25 cellular contexts compared by ENCODE assay signal in genomic region chr10:13669182-13669860, GRCh38.
DNase-seq lines count a peak whose midpoint lies in the region; ATAC-seq and TF ChIP-seq lines count a peak whose summit lies in the region.
"Had no signal": no experiment of that assay in that cellular context is flagged by ENCODE, and none has a peak within 500 bp of the region (broad histone marks: within the 10 kb centered on the region; RNA-seq: fewer than 3 reads in every experiment).

No MANE protein-coding gene starts in this region.

- peaks cover 17% of the 10 kb centered on the region for H3K4me1 Mint-ChIP-seq in HFFc6 (ENCODE audit: low read depth)
- peaks cover 5 to 6% of the 10 kb centered on the region in 2 donors for H3K4me1 Mint-ChIP-seq in stimulated activated naive B cell treated with anti-CD40 and anti-IgM and Interleukin-4, amounts not matched to agents 10 μg/mL and 1 μg/mL and 100 μg/mL, for 72 hours
- H3K4me1 Mint-ChIP-seq: activated naive CD8-positive, alpha-beta T cell treated with anti-CD3 and anti-CD28 coated beads, Interleukin-2, amount 50 U/mL, for 24 hours had no signal

- no peak for TF ChIP-seq EP300 in sigmoid colon (IDR thresholded peaks at IDR 0.05)

- H3K79me2 ChIP-seq in mammary epithelial cell (ENCODE audit: insufficient read depth, low read length), result no peaks in the 10 kb centered on the region

- ATAC-seq in stimulated activated naive B cell treated with anti-CD40 and anti-IgM and Interleukin-4, amounts not matched to agents 10 μg/mL and 1 μg/mL and 100 μg/mL, for 72 hours (replicated peaks), result no peak
- no peak for ATAC-seq in HG03095 (IDR thresholded peaks at IDR 0.05; ENCODE audit: unreplicated experiment)
- ATAC-seq: activated naive CD8-positive, alpha-beta T cell treated with anti-CD3 and anti-CD28 coated beads, Interleukin-2, amount 50 U/mL, for 24 hours; K562; left cardiac atrium had no signal

- H3K9me3 Mint-ChIP-seq in HFFc6, result no peaks in the 10 kb centered on the region
- H3K9me3 Mint-ChIP-seq in stimulated activated naive B cell treated with anti-CD40 and anti-IgM and Interleukin-4, amounts not matched to agents 10 μg/mL and 1 μg/mL and 100 μg/mL, for 72 hours, result no peaks in the 10 kb centered on the region
- H3K9me3 Mint-ChIP-seq: activated naive CD8-positive, alpha-beta T cell treated with anti-CD3 and anti-CD28 coated beads, Interleukin-2, amount 50 U/mL, for 24 hours; activated T-cell treated with anti-CD3 and anti-CD28 coated beads, Interleukin-2, amount 50 U/mL, for 24 hours; T-helper 1 cell treated with Interleukin-12 subunit alpha and Interleukin-12 subunit beta and Interleukin-4 antibody, amounts not matched to agents 30 μg/mL and 1 μg/mL, for 36 hours had no signal

- H3K36me3 ChIP-seq in liver (ENCODE audit: control insufficient read depth in 4 of 4, insufficient read depth in 3 of 4, low read depth in 1 of 4, low read length in 3 of 4), result peaks cover 0 to 31% (median 22%) of the 10 kb centered on the region in 4 donors
- H3K36me3 ChIP-seq in sigmoid colon, result peaks cover 0 to 88% (median 26%) of the 10 kb centered on the region in 4 donors
- peaks cover 21% of the 10 kb centered on the region for H3K36me3 ChIP-seq in mammary epithelial cell (ENCODE audit: insufficient read depth, low read length)
- H3K36me3 ChIP-seq: HAP-1, uterus had no signal

- intact Hi-C loops in sigmoid colon (cut with DNase I), result no loop called here
- intact Hi-C loops in mammary epithelial cell (cut with micrococcal nuclease), result no loop called here

- DNase-seq in HFFc6 (no peak), epithelial cell of proximal tubule (ENCODE audit: low read depth) (peak; percentile 33), sigmoid colon (peak; percentile 22), mammary epithelial cell (no peak)
- no peak for DNase-seq in stimulated activated naive B cell treated with anti-CD40 and anti-IgM and Interleukin-4, amounts not matched to agents 10 μg/mL and 1 μg/mL and 100 μg/mL, for 72 hours
- DNase-seq: activated CD8-positive, alpha-beta memory T cell treated with anti-CD3 and anti-CD28 coated beads for 24 hours; activated gamma-delta T cell treated with Interleukin-2 at 50 U/mL for 16 hours; activated naive CD8-positive, alpha-beta T cell treated with anti-CD3 and anti-CD28 coated beads, Interleukin-2, amount 50 U/mL, for 24 hours; activated T-cell treated with anti-CD3 and anti-CD28 coated beads, Interleukin-2, amount 50 U/mL, for 24 hours; DMS 273 treated with DMSO at 0.1 percent for 48 hours; effector memory CD4-positive, alpha-beta T cell; left cardiac atrium; MG63; NCI-H1417; NCI-H2081 treated with DMSO at 0.1 percent for 48 hours; NCI-H345; NCI-H774; uterus had no signal

- H3K4me3 Mint-ChIP-seq in HFFc6, result no peak overlapping the region
- H3K4me3 Mint-ChIP-seq in stimulated activated naive B cell treated with anti-CD40 and anti-IgM and Interleukin-4, amounts not matched to agents 10 μg/mL and 1 μg/mL and 100 μg/mL, for 72 hours, result no peak overlapping the region
- H3K4me3 Mint-ChIP-seq: activated naive CD8-positive, alpha-beta T cell treated with anti-CD3 and anti-CD28 coated beads, Interleukin-2, amount 50 U/mL, for 24 hours; activated T-cell treated with anti-CD3 and anti-CD28 coated beads, Interleukin-2, amount 50 U/mL, for 24 hours; T-helper 1 cell treated with Interleukin-12 subunit alpha and Interleukin-12 subunit beta and Interleukin-4 antibody, amounts not matched to agents 30 μg/mL and 1 μg/mL, for 36 hours had no signal

- H3K4me3 ChIP-seq in epithelial cell of proximal tubule (ENCODE audit: low read depth, low read length) (no peak overlapping the region), liver (ENCODE audit: low read depth in 1 of 3, low read length in 3 of 3) (no peak overlapping the region), sigmoid colon (no peak overlapping the region), mammary epithelial cell (replicated peaks in 1 of 3; ENCODE audit: insufficient read depth in 1 of 3, low read depth in 2 of 3, low read length in 3 of 3) (no peak overlapping the region)
- H3K4me3 ChIP-seq: HAP-1, K562, MG63, SK-N-MC, skin epidermis, uterus had no signal

- CTCF ChIA-PET in mammary epithelial cell (lab: Charles Lee; ENCODE audit: low non-redundant PET), result no interaction called here

- H3K9ac ChIP-seq in liver (ENCODE audit: low read depth in 1 of 2, low read length in 2 of 2), result no peak overlapping the region
- no peak overlapping the region for H3K9ac ChIP-seq in mammary epithelial cell (ENCODE audit: insufficient read depth, low read length)

- H3K4me1 ChIP-seq in liver (ENCODE audit: control insufficient read depth in 4 of 4, insufficient read depth in 4 of 4, low read length in 3 of 4) (peaks cover 3 to 14% (median 5%) of the 10 kb centered on the region in 4 donors), sigmoid colon (no peaks in the 10 kb centered on the region), mammary epithelial cell (ENCODE audit: insufficient read depth, low read length) (no peaks in the 10 kb centered on the region)
- H3K4me1 ChIP-seq: HAP-1, uterus had no signal

- dilution Hi-C loops in mammary epithelial cell (cut with HindIII; ENCODE audit: low sequenced_read_pairs), result loop anchor here (5.0 kb wide), 1 partner anchor 103 kb away; no protein-coding TSS in a partner anchor

- WGBS in liver, result 77% methylated on average over 9 of the region's 9 CpGs
- 46 to 81% methylated on average over 9 of the region's 9 CpGs for WGBS in sigmoid colon, 2 donors
- WGBS in mammary epithelial cell (ENCODE audit: low coverage, missing lambda C conversion rate), result 99% methylated on average over 7 of the region's 9 CpGs

- no peak overlapping the region for H2AFZ ChIP-seq in mammary epithelial cell (ENCODE audit: low read depth, low read length)

- H3K36me3 Mint-ChIP-seq in HFFc6 (ENCODE audit: low read depth), result peaks cover 77% of the 10 kb centered on the region
- peaks cover 0 to 3% of the 10 kb centered on the region in 2 donors for H3K36me3 Mint-ChIP-seq in stimulated activated naive B cell treated with anti-CD40 and anti-IgM and Interleukin-4, amounts not matched to agents 10 μg/mL and 1 μg/mL and 100 μg/mL, for 72 hours

- in situ Hi-C loops in mammary epithelial cell (cut with MboI; ENCODE audit: low sequenced_read_pairs in 2 of 2), result loop anchor here in 1 of 2 donors (25.0 kb wide), 1 partner anchor 418 kb away; no protein-coding TSS in a partner anchor

- H3K27ac ChIP-seq in liver (ENCODE audit: low read depth in 1 of 2, low read length in 2 of 2) (no peak overlapping the region), sigmoid colon (no peak overlapping the region), mammary epithelial cell (ENCODE audit: insufficient read depth, low read depth, low read length) (no peak overlapping the region)
- H3K27ac ChIP-seq: SK-N-MC, uterus had no signal

- H4K20me1 ChIP-seq in mammary epithelial cell (ENCODE audit: insufficient read depth, low read length), result no peaks in the 10 kb centered on the region

- peak in 1 of 2 donors; percentile 29 for TF ChIP-seq RAD21 in liver (IDR thresholded peaks at IDR 0.05)

- no peaks in the 10 kb centered on the region for H3K27me3 ChIP-seq in liver (ENCODE audit: control insufficient read depth in 4 of 4, insufficient read depth in 4 of 4, low read length in 3 of 4)
- H3K27me3 ChIP-seq in sigmoid colon, result no peaks in the 10 kb centered on the region
- H3K27me3 ChIP-seq in mammary epithelial cell (ENCODE audit: insufficient read depth, low read length), result no peaks in the 10 kb centered on the region
- H3K27me3 ChIP-seq: MG63, uterus had no signal

- peak overlapping the region; percentile 54; the same call in 1 of the 2 replicates for H3K27ac Mint-ChIP-seq in HFFc6
- no peak overlapping the region for H3K27ac Mint-ChIP-seq in stimulated activated naive B cell treated with anti-CD40 and anti-IgM and Interleukin-4, amounts not matched to agents 10 μg/mL and 1 μg/mL and 100 μg/mL, for 72 hours
- H3K27ac Mint-ChIP-seq: activated naive CD8-positive, alpha-beta T cell treated with anti-CD3 and anti-CD28 coated beads, Interleukin-2, amount 50 U/mL, for 24 hours; activated T-cell treated with anti-CD3 and anti-CD28 coated beads, Interleukin-2, amount 50 U/mL, for 24 hours; T-helper 1 cell treated with Interleukin-12 subunit alpha and Interleukin-12 subunit beta and Interleukin-4 antibody, amounts not matched to agents 30 μg/mL and 1 μg/mL, for 36 hours had no signal

- peaks cover 3% of the 10 kb centered on the region for H3K27me3 Mint-ChIP-seq in HFFc6 (ENCODE audit: insufficient read depth)
- no peaks in the 10 kb centered on the region for H3K27me3 Mint-ChIP-seq in stimulated activated naive B cell treated with anti-CD40 and anti-IgM and Interleukin-4, amounts not matched to agents 10 μg/mL and 1 μg/mL and 100 μg/mL, for 72 hours
- H3K27me3 Mint-ChIP-seq: activated naive CD8-positive, alpha-beta T cell treated with anti-CD3 and anti-CD28 coated beads, Interleukin-2, amount 50 U/mL, for 24 hours; activated T-cell treated with anti-CD3 and anti-CD28 coated beads, Interleukin-2, amount 50 U/mL, for 24 hours had no signal

- TF ChIP-seq POLR2A in sigmoid colon (IDR thresholded peaks at IDR 0.05), result no peak

- BruUV-seq in mammary epithelial cell (replicated peaks; lab: Mats Ljungman, UMichigan), result no TSS peak

- H3K9me3 ChIP-seq in liver (ENCODE audit: control insufficient read depth in 4 of 4, low read length in 3 of 4) (no peaks in the 10 kb centered on the region), sigmoid colon (no peaks in the 10 kb centered on the region), mammary epithelial cell (replicated peaks; ENCODE audit: insufficient read depth, low read length) (no peaks in the 10 kb centered on the region)
- H3K9me3 ChIP-seq: HAP-1, MG63, uterus had no signal

- H3K4me2 ChIP-seq in mammary epithelial cell (ENCODE audit: insufficient read depth, low read depth, low read length), result no peak overlapping the region

- no peak for TF ChIP-seq CTCF in HFFc6 (IDR thresholded peaks at IDR 0.05)
- no peak for TF ChIP-seq CTCF in epithelial cell of proximal tubule (conservative IDR thresholded peaks at IDR 0.05; ENCODE audit: low read depth, low read length)
- no peak for TF ChIP-seq CTCF in liver (IDR thresholded peaks at IDR 0.05; ENCODE audit: low read depth, low read length, missing input control)
- TF ChIP-seq CTCF in sigmoid colon (IDR thresholded peaks at IDR 0.05), result no peak
- TF ChIP-seq CTCF in mammary epithelial cell (conservative IDR thresholded peaks at IDR 0.05 in 1 of 2, IDR thresholded peaks at IDR 0.05 in 1 of 2; ENCODE audit: extremely low read depth in 1 of 2, insufficient read depth in 1 of 2, low read depth in 1 of 2, low read length in 2 of 2), result no peak

TF ChIP-seq in liver, 16 proteins besides CTCF, POLR2A, EP300 and RAD21 (continues in another document):
- TF ChIP-seq FOXA2 (IDR thresholded peaks at IDR 0.05) (no peak), TAF1 (conservative IDR thresholded peaks at IDR 0.05) (no peak), HNF4G (IDR thresholded peaks at IDR 0.05) (no peak), ATF3 (IDR thresholded peaks at IDR 0.05) (no peak), EGR1 (IDR thresholded peaks at IDR 0.05; ENCODE audit: low read depth in 2 of 2) (no peak)

Comparison
In these comparisons a context has a peak if more than half of its experiments do, and no peak if none do; other contexts are left out.
1. DNase-seq: peak in epithelial cell of proximal tubule (single experiment) and sigmoid colon (single experiment); none in HFFc6 (single experiment), stimulated activated naive B cell treated with anti-CD40 and anti-IgM and Interleukin-4, amounts not matched to agents 10 μg/mL and 1 μg/mL and 100 μg/mL, for 72 hours (single experiment) and mammary epithelial cell (single experiment).